Comparison of ENCODE assay signal across 8 cellular contexts in the genomic region with DNA sequence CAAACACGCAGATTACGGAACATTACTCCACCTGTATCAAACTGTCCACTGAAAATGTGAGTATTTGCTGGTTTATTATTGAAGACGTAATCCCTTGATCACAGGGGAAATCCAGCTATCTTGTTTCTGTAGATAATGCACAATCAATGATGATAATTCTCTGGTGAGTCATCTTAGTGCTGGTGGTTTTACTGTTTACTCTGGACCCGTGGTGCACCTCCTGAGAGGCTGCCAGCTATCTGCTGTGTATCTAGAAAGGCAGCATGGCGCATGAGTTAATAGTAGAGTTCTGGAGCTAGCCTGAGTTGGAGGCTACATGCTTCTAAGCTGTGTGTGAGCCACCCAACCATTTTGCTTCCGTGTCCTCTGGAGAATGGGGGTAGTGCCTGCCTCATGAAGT. TPM values are rescaled to one million over a fixed set of nuclear protein-coding genes. Genes with fewer than 3 reads are reported as not detected.
DNase-seq lines count a peak whose midpoint lies in the region; ATAC-seq and TF ChIP-seq lines count a peak whose summit lies in the region.

No MANE protein-coding gene starts in this region.

- H3K27ac Mint-ChIP-seq in CD8-positive, alpha-beta T cell: peak overlapping the region; percentile 68
- peak overlapping the region; percentile 99 for H3K27ac Mint-ChIP-seq in activated T-cell treated with anti-CD3 and anti-CD28 coated beads, Interleukin-2, amount 50 U/mL, for 72 hours
- no peak overlapping the region for H3K27ac Mint-ChIP-seq in stimulated activated naive B cell treated with anti-CD40 and anti-IgM and Interleukin-4, amounts not matched to agents 10 μg/mL and 1 μg/mL and 100 μg/mL, for 72 hours

- POLR2A ChIA-PET in CD8-positive, alpha-beta T cell (lab: Charles Lee): interaction anchor here (0.7 kb wide), 1 partner anchor 16 kb away, joined by 3 read pairs; no protein-coding TSS in a partner anchor

- no peaks in the 10 kb centered on the region for H3K27me3 ChIP-seq in CD8-positive, alpha-beta T cell (ENCODE audit: insufficient read depth, low read length)

- H3K36me3 Mint-ChIP-seq in CD8-positive, alpha-beta T cell: no peaks in the 10 kb centered on the region
- peaks cover 40 to 71% of the 10 kb centered on the region in 2 donors for H3K36me3 Mint-ChIP-seq in activated T-cell treated with anti-CD3 and anti-CD28 coated beads, Interleukin-2, amount 50 U/mL, for 72 hours (ENCODE audit: insufficient read depth in 2 of 2)
- H3K36me3 Mint-ChIP-seq in stimulated activated naive B cell treated with anti-CD40 and anti-IgM and Interleukin-4, amounts not matched to agents 10 μg/mL and 1 μg/mL and 100 μg/mL, for 72 hours: peaks cover 0 to 2% of the 10 kb centered on the region in 2 donors

- H3K4me3 Mint-ChIP-seq in CD8-positive, alpha-beta T cell: peak overlapping the region; percentile 24
- peak overlapping the region; percentile 77 to 96 for H3K4me3 Mint-ChIP-seq in activated T-cell treated with anti-CD3 and anti-CD28 coated beads, Interleukin-2, amount 50 U/mL, for 72 hours
- no peak overlapping the region for H3K4me3 Mint-ChIP-seq in stimulated activated naive B cell treated with anti-CD40 and anti-IgM and Interleukin-4, amounts not matched to agents 10 μg/mL and 1 μg/mL and 100 μg/mL, for 72 hours

- no peaks in the 10 kb centered on the region for H3K36me3 ChIP-seq in CD8-positive, alpha-beta T cell (ENCODE audit: insufficient read depth, low read length)

- no peak overlapping the region for H3K27ac ChIP-seq in CD8-positive, alpha-beta T cell (ENCODE audit: low read depth, low read length)
- no peak overlapping the region for H3K27ac ChIP-seq in substantia nigra (ENCODE audit: low read depth, low read length, poor library complexity, severe bottlenecking)

- peaks cover 16% of the 10 kb centered on the region for H3K4me1 ChIP-seq in CD8-positive, alpha-beta T cell (ENCODE audit: insufficient read depth, low read length)

- H3K27me3 Mint-ChIP-seq in CD8-positive, alpha-beta T cell (ENCODE audit: low read depth): no peaks in the 10 kb centered on the region
- no peaks in the 10 kb centered on the region for H3K27me3 Mint-ChIP-seq in activated T-cell treated with anti-CD3 and anti-CD28 coated beads, Interleukin-2, amount 50 U/mL, for 72 hours (ENCODE audit: low read depth)
- H3K27me3 Mint-ChIP-seq in stimulated activated naive B cell treated with anti-CD40 and anti-IgM and Interleukin-4, amounts not matched to agents 10 μg/mL and 1 μg/mL and 100 μg/mL, for 72 hours: no peaks in the 10 kb centered on the region

- no peaks in the 10 kb centered on the region for H3K9me3 Mint-ChIP-seq in CD8-positive, alpha-beta T cell
- no peaks in the 10 kb centered on the region for H3K9me3 Mint-ChIP-seq in activated T-cell treated with anti-CD3 and anti-CD28 coated beads, Interleukin-2, amount 50 U/mL, for 72 hours
- H3K9me3 Mint-ChIP-seq in stimulated activated naive B cell treated with anti-CD40 and anti-IgM and Interleukin-4, amounts not matched to agents 10 μg/mL and 1 μg/mL and 100 μg/mL, for 72 hours: no peaks in the 10 kb centered on the region

- CTCF ChIA-PET in CD8-positive, alpha-beta T cell (lab: Charles Lee): interaction anchor here (0.7 kb wide), 1 partner anchor 9 kb away, joined by 3 read pairs; no protein-coding TSS in a partner anchor

- peak in 6 of 7 experiments; percentile 37 to 67 (median 49) for DNase-seq in CD8-positive, alpha-beta T cell
- DNase-seq in HK-2 (ENCODE audit: unreplicated experiment) (peak; percentile 41), kidney tubule cell (ENCODE audit: low spot score) (peak; percentile 70), substantia nigra (lab: John Stamatoyannopoulos, UW) (no peak), RPMI8226 (no peak)
- peak; percentile 68 to 75 for DNase-seq in activated T-cell treated with anti-CD3 and anti-CD28 coated beads, Interleukin-2, amount 50 U/mL, for 72 hours
- DNase-seq in stimulated activated naive B cell treated with anti-CD40 and anti-IgM and Interleukin-4, amounts not matched to agents 10 μg/mL and 1 μg/mL and 100 μg/mL, for 72 hours: no peak

- peak; percentile 70 for ATAC-seq in CD8-positive, alpha-beta T cell
- ATAC-seq in activated T-cell treated with anti-CD3 and anti-CD28 coated beads, Interleukin-2, amount 50 U/mL, for 72 hours (replicated peaks in 1 of 2): peak; percentile 78 to 85
- ATAC-seq in stimulated activated naive B cell treated with anti-CD40 and anti-IgM and Interleukin-4, amounts not matched to agents 10 μg/mL and 1 μg/mL and 100 μg/mL, for 72 hours (replicated peaks): no peak
- no peak for ATAC-seq in GM18511 (IDR thresholded peaks at IDR 0.05; ENCODE audit: unreplicated experiment)

- intact Hi-C loops in CD8-positive, alpha-beta T cell (cut with DNase I, micrococcal nuclease): loop anchor here in 1 of 2 experiments (5.0 kb wide), 1 partner anchor 145 kb away; no protein-coding TSS in a partner anchor

- no peak overlapping the region for H3K4me3 ChIP-seq in CD8-positive, alpha-beta T cell (ENCODE audit: low read depth, low read length)

- no peak for TF ChIP-seq CTCF in CD8-positive, alpha-beta T cell (IDR thresholded peaks at IDR 0.05)

- no peaks in the 10 kb centered on the region for H3K9me3 ChIP-seq in CD8-positive, alpha-beta T cell (ENCODE audit: low read length)

- H3K4me1 Mint-ChIP-seq in CD8-positive, alpha-beta T cell (ENCODE audit: low read depth): peaks cover 40% of the 10 kb centered on the region
- H3K4me1 Mint-ChIP-seq in activated T-cell treated with anti-CD3 and anti-CD28 coated beads, Interleukin-2, amount 50 U/mL, for 72 hours (ENCODE audit: low read depth): peaks cover 78% of the 10 kb centered on the region
- peaks cover 6 to 7% of the 10 kb centered on the region in 2 donors for H3K4me1 Mint-ChIP-seq in stimulated activated naive B cell treated with anti-CD40 and anti-IgM and Interleukin-4, amounts not matched to agents 10 μg/mL and 1 μg/mL and 100 μg/mL, for 72 hours

RNA-seq across cellular contexts. Expression of a gene that starts 6.5 kb away (rescaled TPM):
- 1 to 10 TPM; 2.0 to 2.5 TPM for total RNA-seq in CD8-positive, alpha-beta T cell
- 10 to 100 TPM; 82.2 to 86.2 TPM for total RNA-seq in activated T-cell treated with anti-CD3 and anti-CD28 coated beads, Interleukin-2, amount 50 U/mL, for 72 hours

RNA-seq across cellular contexts. Expression of a gene that starts 17.0 kb away (rescaled TPM):
- 1 to 10 TPM; 5.6 to 6.6 TPM for total RNA-seq in CD8-positive, alpha-beta T cell
- 10 to 100 TPM; 28.0 to 31.4 TPM for total RNA-seq in activated T-cell treated with anti-CD3 and anti-CD28 coated beads, Interleukin-2, amount 50 U/mL, for 72 hours

RNA-seq across cellular contexts. Expression of a gene that starts 36.7 kb away (rescaled TPM):
- total RNA-seq in CD8-positive, alpha-beta T cell: 100 to 1,000 TPM; 318 to 348 TPM
- 100 to 1,000 TPM; 188 to 228 TPM for total RNA-seq in activated T-cell treated with anti-CD3 and anti-CD28 coated beads, Interleukin-2, amount 50 U/mL, for 72 hours

Comparison
In these comparisons a context has a peak if more than half of its experiments do, and no peak if none do; other contexts are left out.
1. ATAC-seq: peak in CD8-positive, alpha-beta T cell (single experiment) and activated T-cell treated with anti-CD3 and anti-CD28 coated beads, Interleukin-2, amount 50 U/mL, for 72 hours (2 of 2); none in stimulated activated naive B cell treated with anti-CD40 and anti-IgM and Interleukin-4, amounts not matched to agents 10 μg/mL and 1 μg/mL and 100 μg/mL, for 72 hours (0 of 2) and GM18511 (single experiment).
2. DNase-seq: peak in CD8-positive, alpha-beta T cell (6 of 7), HK-2 (single experiment), activated T-cell treated with anti-CD3 and anti-CD28 coated beads, Interleukin-2, amount 50 U/mL, for 72 hours (2 of 2) and kidney tubule cell (single experiment); none in substantia nigra (0 of 49), stimulated activated naive B cell treated with anti-CD40 and anti-IgM and Interleukin-4, amounts not matched to agents 10 μg/mL and 1 μg/mL and 100 μg/mL, for 72 hours (single experiment) and RPMI8226 (single experiment).
3. H3K4me3 Mint-ChIP-seq: peak in CD8-positive, alpha-beta T cell (single experiment) and activated T-cell treated with anti-CD3 and anti-CD28 coated beads, Interleukin-2, amount 50 U/mL, for 72 hours (2 of 2); none in stimulated activated naive B cell treated with anti-CD40 and anti-IgM and Interleukin-4, amounts not matched to agents 10 μg/mL and 1 μg/mL and 100 μg/mL, for 72 hours (0 of 2).
4. RNA of a gene that starts 6.5 kb away (total RNA-seq): 82.2 to 86.2 TPM in activated T-cell treated with anti-CD3 and anti-CD28 coated beads, Interleukin-2, amount 50 U/mL, for 72 hours; 2.0 to 2.5 TPM in CD8-positive, alpha-beta T cell; every median in the first group is over 10 times any median in the second.